1 cellular context compared by ENCODE assay signal in genomic region chr22:49943771-49944398, GRCh38.
TF ChIP-seq lines count a peak whose summit lies in the region.

No MANE protein-coding gene starts in this region.

TF ChIP-seq in HepG2, 621 proteins besides CTCF, POLR2A, EP300 and RAD21:
- TF ChIP-seq SMAD9 (CRISPR knock-in tag; IDR thresholded peaks at IDR 0.05) (no peak), KDM3A (CRISPR knock-in tag; IDR thresholded peaks at IDR 0.05; ENCODE audit: low read depth) (0 out of 2 replicates have a peak, but pooled peaks have one; percentile 19), ZNF660 (CRISPR knock-in tag; IDR thresholded peaks at IDR 0.05; ENCODE audit: borderline replicate concordance, low read depth) (no peak), ZFP36 (IDR thresholded peaks at IDR 0.05; ENCODE audit: borderline replicate concordance, low read depth, low read length, partially characterized antibody) (peak; percentile 25), DNMT3B (CRISPR knock-in tag; conservative IDR thresholded peaks at IDR 0.05) (no peak), SOX6 (IDR thresholded peaks at IDR 0.05) (no peak), SOX6 (CRISPR knock-in tag; IDR thresholded peaks at IDR 0.05) (0 out of 2 replicates have a peak, but pooled peaks have one; percentile 4), UBTF (CRISPR knock-in tag; IDR thresholded peaks at IDR 0.05) (peak; percentile 49; the same call in 1 of the 2 replicates), CERS6 (CRISPR knock-in tag; IDR thresholded peaks at IDR 0.05) (0 out of 2 replicates have a peak, but pooled peaks have one; percentile 56), PCBP1 (IDR thresholded peaks at IDR 0.05; ENCODE audit: borderline replicate concordance, low read depth, low read length) (0 out of 2 replicates have a peak, but pooled peaks have one; percentile 36), ZNF33B (CRISPR knock-in tag; IDR thresholded peaks at IDR 0.05) (no peak), HMG20A (CRISPR knock-in tag; IDR thresholded peaks at IDR 0.05; ENCODE audit: borderline replicate concordance) (no peak), PITX1 (CRISPR knock-in tag; IDR thresholded peaks at IDR 0.05) (no peak), HES4 (CRISPR knock-in tag; IDR thresholded peaks at IDR 0.05; ENCODE audit: borderline replicate concordance) (0 out of 2 replicates have a peak, but pooled peaks have one; percentile 19), YY1 (IDR thresholded peaks at IDR 0.05; ENCODE audit: insufficient read depth, insufficient replicate concordance, low read depth, low read length) (no peak), RXRB (CRISPR knock-in tag; IDR thresholded peaks at IDR 0.05; ENCODE audit: borderline replicate concordance) (0 out of 2 replicates have a peak, but pooled peaks have one; percentile 6), SIN3B (IDR thresholded peaks at IDR 0.05; ENCODE audit: low read length) (no peak), GABPB1 (CRISPR knock-in tag; IDR thresholded peaks at IDR 0.05) (peak; percentile 14; the same call in 1 of the 2 replicates), ZNF451 (CRISPR knock-in tag; IDR thresholded peaks at IDR 0.05) (peak; percentile 82; the same call in 1 of the 2 replicates), NRL (CRISPR knock-in tag; IDR thresholded peaks at IDR 0.05; ENCODE audit: borderline replicate concordance) (no peak), ZNF180 (CRISPR knock-in tag; IDR thresholded peaks at IDR 0.05; ENCODE audit: borderline replicate concordance, low read depth) (no peak), ZNF652 (CRISPR knock-in tag; IDR thresholded peaks at IDR 0.05; ENCODE audit: borderline replicate concordance, low read depth) (no peak), TAF15 (IDR thresholded peaks at IDR 0.05; ENCODE audit: low read depth, low read length, poor library complexity, severe bottlenecking) (no peak), ZNF770 (CRISPR knock-in tag; IDR thresholded peaks at IDR 0.05) (0 out of 2 replicates have a peak, but pooled peaks have one; percentile 43), ZNF430 (CRISPR knock-in tag; IDR thresholded peaks at IDR 0.05) (0 out of 2 replicates have a peak, but pooled peaks have one; percentile 28)
- TF ChIP-seq, protein P1, sequence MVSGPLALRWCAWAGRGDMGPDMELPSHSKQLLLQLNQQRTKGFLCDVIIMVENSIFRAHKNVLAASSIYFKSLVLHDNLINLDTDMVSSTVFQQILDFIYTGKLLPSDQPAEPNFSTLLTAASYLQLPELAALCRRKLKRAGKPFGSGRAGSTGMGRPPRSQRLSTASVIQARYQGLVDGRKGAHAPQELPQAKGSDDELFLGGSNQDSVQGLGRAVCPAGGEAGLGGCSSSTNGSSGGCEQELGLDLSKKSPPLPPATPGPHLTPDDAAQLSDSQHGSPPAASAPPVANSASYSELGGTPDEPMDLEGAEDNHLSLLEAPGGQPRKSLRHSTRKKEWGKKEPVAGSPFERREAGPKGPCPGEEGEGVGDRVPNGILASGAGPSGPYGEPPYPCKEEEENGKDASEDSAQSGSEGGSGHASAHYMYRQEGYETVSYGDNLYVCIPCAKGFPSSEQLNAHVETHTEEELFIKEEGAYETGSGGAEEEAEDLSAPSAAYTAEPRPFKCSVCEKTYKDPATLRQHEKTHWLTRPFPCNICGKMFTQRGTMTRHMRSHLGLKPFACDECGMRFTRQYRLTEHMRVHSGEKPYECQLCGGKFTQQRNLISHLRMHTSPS (CRISPR knock-in tag; IDR thresholded peaks at IDR 0.05; ENCODE audit: low read depth): 0 out of 2 replicates have a peak, but pooled peaks have one; percentile 19
- TF ChIP-seq, protein P2, sequence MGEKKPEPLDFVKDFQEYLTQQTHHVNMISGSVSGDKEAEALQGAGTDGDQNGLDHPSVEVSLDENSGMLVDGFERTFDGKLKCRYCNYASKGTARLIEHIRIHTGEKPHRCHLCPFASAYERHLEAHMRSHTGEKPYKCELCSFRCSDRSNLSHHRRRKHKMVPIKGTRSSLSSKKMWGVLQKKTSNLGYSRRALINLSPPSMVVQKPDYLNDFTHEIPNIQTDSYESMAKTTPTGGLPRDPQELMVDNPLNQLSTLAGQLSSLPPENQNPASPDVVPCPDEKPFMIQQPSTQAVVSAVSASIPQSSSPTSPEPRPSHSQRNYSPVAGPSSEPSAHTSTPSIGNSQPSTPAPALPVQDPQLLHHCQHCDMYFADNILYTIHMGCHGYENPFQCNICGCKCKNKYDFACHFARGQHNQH (CRISPR knock-in tag; IDR thresholded peaks at IDR 0.05): 0 out of 2 replicates have a peak, but pooled peaks have one; percentile 22
- TF ChIP-seq, protein P3, sequence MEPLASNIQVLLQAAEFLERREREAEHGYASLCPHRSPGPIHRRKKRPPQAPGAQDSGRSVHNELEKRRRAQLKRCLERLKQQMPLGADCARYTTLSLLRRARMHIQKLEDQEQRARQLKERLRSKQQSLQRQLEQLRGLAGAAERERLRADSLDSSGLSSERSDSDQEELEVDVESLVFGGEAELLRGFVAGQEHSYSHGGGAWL (CRISPR knock-in tag; IDR thresholded peaks at IDR 0.05): no peak
- TF ChIP-seq, protein P4, sequence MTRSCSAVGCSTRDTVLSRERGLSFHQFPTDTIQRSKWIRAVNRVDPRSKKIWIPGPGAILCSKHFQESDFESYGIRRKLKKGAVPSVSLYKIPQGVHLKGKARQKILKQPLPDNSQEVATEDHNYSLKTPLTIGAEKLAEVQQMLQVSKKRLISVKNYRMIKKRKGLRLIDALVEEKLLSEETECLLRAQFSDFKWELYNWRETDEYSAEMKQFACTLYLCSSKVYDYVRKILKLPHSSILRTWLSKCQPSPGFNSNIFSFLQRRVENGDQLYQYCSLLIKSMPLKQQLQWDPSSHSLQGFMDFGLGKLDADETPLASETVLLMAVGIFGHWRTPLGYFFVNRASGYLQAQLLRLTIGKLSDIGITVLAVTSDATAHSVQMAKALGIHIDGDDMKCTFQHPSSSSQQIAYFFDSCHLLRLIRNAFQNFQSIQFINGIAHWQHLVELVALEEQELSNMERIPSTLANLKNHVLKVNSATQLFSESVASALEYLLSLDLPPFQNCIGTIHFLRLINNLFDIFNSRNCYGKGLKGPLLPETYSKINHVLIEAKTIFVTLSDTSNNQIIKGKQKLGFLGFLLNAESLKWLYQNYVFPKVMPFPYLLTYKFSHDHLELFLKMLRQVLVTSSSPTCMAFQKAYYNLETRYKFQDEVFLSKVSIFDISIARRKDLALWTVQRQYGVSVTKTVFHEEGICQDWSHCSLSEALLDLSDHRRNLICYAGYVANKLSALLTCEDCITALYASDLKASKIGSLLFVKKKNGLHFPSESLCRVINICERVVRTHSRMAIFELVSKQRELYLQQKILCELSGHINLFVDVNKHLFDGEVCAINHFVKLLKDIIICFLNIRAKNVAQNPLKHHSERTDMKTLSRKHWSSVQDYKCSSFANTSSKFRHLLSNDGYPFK (CRISPR knock-in tag; IDR thresholded peaks at IDR 0.05; ENCODE audit: borderline replicate concordance): no peak
- TF ChIP-seq, protein P5, sequence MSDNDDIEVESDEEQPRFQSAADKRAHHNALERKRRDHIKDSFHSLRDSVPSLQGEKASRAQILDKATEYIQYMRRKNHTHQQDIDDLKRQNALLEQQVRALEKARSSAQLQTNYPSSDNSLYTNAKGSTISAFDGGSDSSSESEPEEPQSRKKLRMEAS (IDR thresholded peaks at IDR 0.05): peak; percentile 4; the same call in 1 of the 2 replicates
- TF ChIP-seq, protein P6, sequence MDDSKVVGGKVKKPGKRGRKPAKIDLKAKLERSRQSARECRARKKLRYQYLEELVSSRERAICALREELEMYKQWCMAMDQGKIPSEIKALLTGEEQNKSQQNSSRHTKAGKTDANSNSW (CRISPR knock-in tag; IDR thresholded peaks at IDR 0.05; ENCODE audit: borderline replicate concordance): no peak
